ENCODE assay signal across 20 cellular contexts in genomic region chr5:100789641-100790160, GRCh38.
DNase-seq lines count a peak whose midpoint lies in the region; ATAC-seq, FAIRE-seq and TF ChIP-seq lines count a peak whose summit lies in the region.
"Had no signal": no experiment of that assay in that cellular context is flagged by ENCODE, and none has a peak within 500 bp of the region (broad histone marks: within the 10 kb centered on the region; RNA-seq: fewer than 3 reads in every experiment).

No MANE protein-coding gene starts in this region.

- no peaks in the 10 kb centered on the region for H4K20me1 ChIP-seq in KMS-11 (ENCODE audit: insufficient read depth)
- no peaks in the 10 kb centered on the region for H4K20me1 ChIP-seq in SU-DHL-6 (ENCODE audit: low read depth, low read length)

- H3K27ac Mint-ChIP-seq in natural killer cell = no peak overlapping the region
- H3K27ac Mint-ChIP-seq: naive B cell had no signal

- H3K79me2 ChIP-seq in KMS-11 (ENCODE audit: insufficient read depth, low read depth) = no peaks in the 10 kb centered on the region
- no peaks in the 10 kb centered on the region for H3K79me2 ChIP-seq in SU-DHL-6 (ENCODE audit: insufficient read depth, low read length)

- no peak for TF ChIP-seq CTCF in KMS-11 (conservative IDR thresholded peaks at IDR 0.05; ENCODE audit: low read depth, low read length)
- TF ChIP-seq CTCF in SU-DHL-6 (IDR thresholded peaks at IDR 0.05; ENCODE audit: insufficient read depth, low read length, poor library complexity, severe bottlenecking) = no peak
- no peak for TF ChIP-seq CTCF in natural killer cell (IDR thresholded peaks at IDR 0.05)
- TF ChIP-seq CTCF in WERI-Rb-1 (IDR thresholded peaks at IDR 0.05; ENCODE audit: low read depth, low read length) = no peak
- TF ChIP-seq CTCF in mucosa of descending colon (IDR thresholded peaks at IDR 0.05) = no peak

- no peak overlapping the region for H3K4me3 ChIP-seq in KMS-11 (IDR thresholded peaks at IDR 0.05; ENCODE audit: insufficient read depth, low read depth, low read length)
- peak overlapping the region; percentile 2 for H3K4me3 ChIP-seq in SU-DHL-6 (ENCODE audit: insufficient read depth, low read length, poor library complexity, severe bottlenecking)
- no peak overlapping the region for H3K4me3 ChIP-seq in WERI-Rb-1 (ENCODE audit: low read depth, low read length)
- H3K4me3 ChIP-seq in mucosa of descending colon = no peak overlapping the region
- H3K4me3 ChIP-seq: adrenal gland, gastroesophageal sphincter, psoas muscle, skin epidermis had no signal

- peaks cover 44% of the 10 kb centered on the region for H3K4me1 ChIP-seq in KMS-11 (ENCODE audit: low read depth, poor library complexity, severe bottlenecking)
- H3K4me1 ChIP-seq in mucosa of descending colon (ENCODE audit: low read depth) = no peaks in the 10 kb centered on the region
- H3K4me1 ChIP-seq: adrenal gland, gastroesophageal sphincter, psoas muscle had no signal

- H3K27me3 ChIP-seq in KMS-11 (ENCODE audit: insufficient read depth, low read depth) (no peaks in the 10 kb centered on the region), SU-DHL-6 (ENCODE audit: low read length) (no peaks in the 10 kb centered on the region), WERI-Rb-1 (ENCODE audit: insufficient read depth, low read depth, severe bottlenecking) (no peaks in the 10 kb centered on the region)
- H3K27me3 ChIP-seq: adrenal gland, gastroesophageal sphincter had no signal

- H3K27ac ChIP-seq in KMS-11 (peak overlapping the region; percentile 31; the same call in 1 of the 2 replicates), SU-DHL-6 (ENCODE audit: low read depth, low read length) (peak overlapping the region; percentile 86), WERI-Rb-1 (no peak overlapping the region)
- H3K27ac ChIP-seq: adrenal gland, gastroesophageal sphincter, psoas muscle, skin epidermis, VCaP had no signal

- H3K27me3 Mint-ChIP-seq in natural killer cell (ENCODE audit: low read depth in 2 of 2) = peaks cover 8 to 21% of the 10 kb centered on the region in 2 donors
- H3K27me3 Mint-ChIP-seq: naive B cell had no signal

- no peaks in the 10 kb centered on the region for H3K36me3 Mint-ChIP-seq in natural killer cell

- peak overlapping the region; percentile 19 for H3K4me3 Mint-ChIP-seq in natural killer cell
- H3K4me3 Mint-ChIP-seq: naive B cell had no signal

- H2AFZ ChIP-seq in KMS-11 (ENCODE audit: low read depth) (peak overlapping the region; percentile 21; the same call in 1 of the 2 replicates), SU-DHL-6 (ENCODE audit: low read depth, low read length, severe bottlenecking) (peak overlapping the region; percentile 62)

- peaks cover 12 to 14% of the 10 kb centered on the region in 2 donors for H3K4me1 Mint-ChIP-seq in natural killer cell

- FAIRE-seq in GM12892 (lab: Jason Lieb, UNC) = peak; percentile 24

- H3K9ac ChIP-seq in KMS-11 = no peak overlapping the region
- peak overlapping the region; percentile 45 for H3K9ac ChIP-seq in SU-DHL-6 (ENCODE audit: low read length)

- DNase-seq in GM12892 (ENCODE audit: insufficient read length) (no peak), natural killer cell (no peak), WERI-Rb-1 (no peak), HuH-7 (ENCODE audit: low spot score) (no peak), SKM-1 (lab: John Stamatoyannopoulos, UW; ENCODE audit: unreplicated experiment) (no peak), mucosa of descending colon (no peak)
- DNase-seq: activated effector memory CD4-positive, alpha-beta T cell treated with Interleukin-2 at 50 U/mL for 16 hours; adrenal gland; kidney glomerular epithelial cell; naive B cell; NCI-H187 treated with DMSO at 0.1 percent for 48 hours; NCI-H2227 treated with DMSO at 0.1 percent for 48 hours; psoas muscle; stimulated activated CD4-positive, alpha-beta T cell treated with anti-CD3 and anti-CD28 coated beads, Interleukin-4, amount 100 ng/mL, for 4 hours had no signal

- ATAC-seq in natural killer cell (peak in 1 of 3 donors; percentile 18), mucosa of descending colon (no peak)
- ATAC-seq: gastroesophageal sphincter, psoas muscle, Right ventricle myocardium inferior had no signal

- peaks cover 29% of the 10 kb centered on the region for H3F3A ChIP-seq in SU-DHL-6 (ENCODE audit: insufficient read depth)

- peak overlapping the region; percentile 74 for H3K4me2 ChIP-seq in KMS-11
- H3K4me2 ChIP-seq in SU-DHL-6 (ENCODE audit: low read depth, low read length, poor library complexity, severe bottlenecking) = peak overlapping the region; percentile 54

- no peaks in the 10 kb centered on the region for H3K36me3 ChIP-seq in KMS-11 (ENCODE audit: insufficient read depth)
- H3K36me3 ChIP-seq in SU-DHL-6 (ENCODE audit: low read length) = no peaks in the 10 kb centered on the region; the same call in 1 of the 2 replicates
- H3K36me3 ChIP-seq in WERI-Rb-1 = no peaks in the 10 kb centered on the region
- no peaks in the 10 kb centered on the region for H3K36me3 ChIP-seq in mucosa of descending colon (ENCODE audit: low read depth)
- H3K36me3 ChIP-seq: adrenal gland, gastroesophageal sphincter had no signal

- intact Hi-C loops in natural killer cell (cut with micrococcal nuclease) = no loop called here
- intact Hi-C loops in mucosa of descending colon (cut with DNase I, micrococcal nuclease) = no loop called here

- no peaks in the 10 kb centered on the region for H3K9me3 Mint-ChIP-seq in natural killer cell

- no peak for TF ChIP-seq POLR2A in GM12892 (IDR thresholded peaks at IDR 0.05; ENCODE audit: low read depth, low read length)

- H3K9me3 ChIP-seq in SU-DHL-6 (ENCODE audit: insufficient read depth, low read length) = peaks cover 17% of the 10 kb centered on the region; the same call in 1 of the 2 replicates
- H3K9me3 ChIP-seq in WERI-Rb-1 (ENCODE audit: severe bottlenecking) = peaks cover 2% of the 10 kb centered on the region
- peaks cover 6% of the 10 kb centered on the region for H3K9me3 ChIP-seq in mucosa of descending colon
- H3K9me3 ChIP-seq: adrenal gland, psoas muscle had no signal

- no peaks in the 10 kb centered on the region for H3K9me2 ChIP-seq in SU-DHL-6 (replicated peaks; ENCODE audit: insufficient read depth, low read length)
